ENCODE assay signal across 14 cellular contexts in the genomic region with DNA sequence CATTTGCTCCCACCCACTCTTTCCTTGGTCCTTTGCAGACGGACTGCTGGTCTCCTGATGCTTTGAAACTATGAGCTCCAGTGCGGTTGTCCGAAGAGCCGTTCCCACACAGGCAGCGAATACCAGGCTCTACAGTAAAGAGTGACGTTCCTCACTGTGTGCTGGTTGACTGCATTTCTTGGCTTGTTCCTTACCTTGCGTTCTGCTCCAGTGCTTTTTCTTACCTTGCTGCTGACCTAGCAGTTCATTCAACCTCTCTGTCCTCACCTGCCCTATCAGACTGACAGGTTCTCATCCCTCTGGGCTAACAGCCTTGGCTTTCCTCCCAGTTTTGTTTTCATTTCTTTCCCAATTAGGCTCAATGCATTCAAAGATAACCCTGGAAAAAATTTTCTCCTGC.
A peak's percentile ranks its signal among the peaks of the same experiment; 100 is the strongest.
DNase-seq lines count a peak whose midpoint lies in the region; ATAC-seq and TF ChIP-seq lines count a peak whose summit lies in the region.
"Had no signal": no experiment of that assay in that cellular context is flagged by ENCODE, and none has a peak within 500 bp of the region (broad histone marks: within the 10 kb centered on the region; RNA-seq: fewer than 3 reads in every experiment).

No MANE protein-coding gene starts in this region.

- ATAC-seq in left ventricle myocardium superior (peak; percentile 17), left cardiac atrium (no peak), esophagus mucosa (peak; percentile 100), WTC11 (no peak)
- ATAC-seq: PC-3 had no signal

- H3K4me2 ChIP-seq in neuronal stem cell (ENCODE audit: insufficient read depth, low read length, poor library complexity, severe bottlenecking) = no peak overlapping the region

- no peak overlapping the region for H2BK12ac ChIP-seq in neuronal stem cell (ENCODE audit: low read length)

- TF ChIP-seq CTCF in thyroid gland (IDR thresholded peaks at IDR 0.05) (no peak), WTC11 (IDR thresholded peaks at IDR 0.05) (no peak)

- H3K27me3 Mint-ChIP-seq in WTC11 (ENCODE audit: low read depth) = no peaks in the 10 kb centered on the region
- H3K27me3 Mint-ChIP-seq in activated naive CD4-positive, alpha-beta T cell treated with anti-CD3 and anti-CD28 coated beads, Interleukin-2, amount 10 ng/mL, durations not matched to agents 7 days and 5 days = peaks cover 12% of the 10 kb centered on the region

- no peak overlapping the region for H2BK15ac ChIP-seq in neuronal stem cell (ENCODE audit: low read length)

- no peak overlapping the region for H2BK5ac ChIP-seq in neuronal stem cell (ENCODE audit: low read length)

- H4K91ac ChIP-seq in neuronal stem cell (ENCODE audit: low read depth, low read length, poor library complexity) = no peak overlapping the region

- peaks cover 40 to 41% of the 10 kb centered on the region in 2 donors for H3K4me1 ChIP-seq in thyroid gland
- peaks cover 0 to 1% of the 10 kb centered on the region in 2 donors for H3K4me1 ChIP-seq in neuronal stem cell (ENCODE audit: control insufficient read depth in 2 of 2, insufficient read depth in 1 of 2, low read depth in 1 of 2, low read length in 2 of 2)

- H3K27ac ChIP-seq in thyroid gland = peak overlapping the region in 1 of 3 donors; percentile 27
- H3K27ac ChIP-seq in neuronal stem cell (replicated peaks; ENCODE audit: low read length) = no peak overlapping the region

- H3K79me1 ChIP-seq in neuronal stem cell (ENCODE audit: low read depth, low read length) = no peaks in the 10 kb centered on the region

- no peak overlapping the region for H2AK5ac ChIP-seq in neuronal stem cell (ENCODE audit: low read depth, low read length)

- CTCF ChIA-PET in WTC11 (lab: Charles Lee) = interaction anchor here (2.5 kb wide), 1 partner anchor 245 kb away, joined by 6 read pairs; no protein-coding TSS in a partner anchor
- CTCF ChIA-PET in activated naive CD4-positive, alpha-beta T cell treated with anti-CD3 and anti-CD28 coated beads, Interleukin-2, amount 10 ng/mL, durations not matched to agents 7 days and 5 days (lab: Charles Lee) = interaction anchor here (0.7 kb wide), 1 partner anchor 138 kb away, joined by 3 read pairs; no protein-coding TSS in a partner anchor

- DNase-seq in left ventricle myocardium superior (no peak), left cardiac atrium (no peak), NCI-H69 (lab: John Stamatoyannopoulos, UW) (peak; percentile 54), thyroid gland (peak; percentile 74 to 76), neuronal stem cell (ENCODE audit: low spot score) (no peak), WTC11 (ENCODE audit: low spot score) (no peak)
- DNase-seq in activated naive CD4-positive, alpha-beta T cell treated with anti-CD3 and anti-CD28 coated beads, Interleukin-2, amount 10 ng/mL, durations not matched to agents 7 days and 5 days = no peak
- DNase-seq: EL, Karpas-422, NCI-H2081 treated with DMSO at 0.1 percent for 48 hours, NCI-H446, NCI-H748 treated with DMSO at 0.1 percent for 48 hours, PC-3 had no signal

- H3K27ac Mint-ChIP-seq in WTC11 = no peak overlapping the region
- no peak overlapping the region for H3K27ac Mint-ChIP-seq in activated naive CD4-positive, alpha-beta T cell treated with anti-CD3 and anti-CD28 coated beads, Interleukin-2, amount 10 ng/mL, durations not matched to agents 7 days and 5 days

- H3K14ac ChIP-seq in neuronal stem cell (ENCODE audit: low read length) = no peak overlapping the region

- H3K27me3 ChIP-seq in thyroid gland = no peaks in the 10 kb centered on the region
- H3K27me3 ChIP-seq in neuronal stem cell (ENCODE audit: control insufficient read depth in 3 of 3, insufficient read depth in 3 of 3, low read depth in 1 of 3, low read length in 3 of 3) = no peaks in the 10 kb centered on the region

- no peak overlapping the region for H3K18ac ChIP-seq in neuronal stem cell (ENCODE audit: low read length)

- no peaks in the 10 kb centered on the region for H3K36me3 Mint-ChIP-seq in WTC11
- no peaks in the 10 kb centered on the region for H3K36me3 Mint-ChIP-seq in activated naive CD4-positive, alpha-beta T cell treated with anti-CD3 and anti-CD28 coated beads, Interleukin-2, amount 10 ng/mL, durations not matched to agents 7 days and 5 days

- no peak overlapping the region for H2BK120ac ChIP-seq in neuronal stem cell (ENCODE audit: low read depth, low read length)

- no peaks in the 10 kb centered on the region for H3K9me3 Mint-ChIP-seq in WTC11
- no peaks in the 10 kb centered on the region for H3K9me3 Mint-ChIP-seq in activated naive CD4-positive, alpha-beta T cell treated with anti-CD3 and anti-CD28 coated beads, Interleukin-2, amount 10 ng/mL, durations not matched to agents 7 days and 5 days

- 38 to 48% methylated on average over 7 of the region's 7 CpGs for WGBS in thyroid gland, 2 donors
- WGBS in neuronal stem cell (ENCODE audit: extremely low coverage in 2 of 2, insufficient read length in 2 of 2, insufficient replicate concordance in 1 of 2), 2 donors = no CpG with 5 or more reads among the region's 7 CpGs

- H2AFZ ChIP-seq in neuronal stem cell (ENCODE audit: low read length) = no peak overlapping the region

- H3K36me3 ChIP-seq in thyroid gland = no peaks in the 10 kb centered on the region
- H3K36me3 ChIP-seq in neuronal stem cell (replicated peaks in 1 of 2; ENCODE audit: control insufficient read depth in 2 of 2, insufficient read depth in 2 of 2, low read length in 2 of 2) = no peaks in the 10 kb centered on the region

- H3K9me3 ChIP-seq in thyroid gland (no peaks in the 10 kb centered on the region), neuronal stem cell (replicated peaks in 1 of 2; ENCODE audit: control insufficient read depth in 2 of 2, insufficient read depth in 1 of 2, low read depth in 1 of 2, low read length in 2 of 2) (no peaks in the 10 kb centered on the region)

- H3K4me3 ChIP-seq in thyroid gland (replicated peaks in 1 of 3) = no peak overlapping the region
- H3K4me3 ChIP-seq in neuronal stem cell (ENCODE audit: low read length in 2 of 2) = no peak overlapping the region

- H3K4ac ChIP-seq in neuronal stem cell (ENCODE audit: low read length) = no peak overlapping the region

- H3K9ac ChIP-seq in neuronal stem cell (ENCODE audit: low read depth, low read length, poor library complexity) = no peak overlapping the region

- H3K4me1 Mint-ChIP-seq in WTC11 = peaks cover 14% of the 10 kb centered on the region
- peaks cover 19% of the 10 kb centered on the region for H3K4me1 Mint-ChIP-seq in activated naive CD4-positive, alpha-beta T cell treated with anti-CD3 and anti-CD28 coated beads, Interleukin-2, amount 10 ng/mL, durations not matched to agents 7 days and 5 days

- H4K8ac ChIP-seq in neuronal stem cell (ENCODE audit: low read depth, low read length) = no peak overlapping the region

- TF ChIP-seq POLR2A in thyroid gland (IDR thresholded peaks at IDR 0.05) = peak in 1 of 2 donors; percentile 21

- no peak overlapping the region for H3K4me3 Mint-ChIP-seq in WTC11
- no peak overlapping the region for H3K4me3 Mint-ChIP-seq in activated naive CD4-positive, alpha-beta T cell treated with anti-CD3 and anti-CD28 coated beads, Interleukin-2, amount 10 ng/mL, durations not matched to agents 7 days and 5 days

- POLR2A ChIA-PET in WTC11 (lab: Charles Lee) = no interaction called here

- intact Hi-C loops in left ventricle myocardium superior (cut with micrococcal nuclease) = no loop called here
- intact Hi-C loops in left cardiac atrium (cut with DNase I) = no loop called here
- intact Hi-C loops in thyroid gland (cut with DNase I) = no loop called here

- H3K23ac ChIP-seq in neuronal stem cell (ENCODE audit: low read depth, low read length, poor library complexity) = no peak overlapping the region

TF ChIP-seq in WTC11, 78 proteins besides CTCF, POLR2A, EP300 and RAD21 (continues in another document):
- TF ChIP-seq, protein P1, sequence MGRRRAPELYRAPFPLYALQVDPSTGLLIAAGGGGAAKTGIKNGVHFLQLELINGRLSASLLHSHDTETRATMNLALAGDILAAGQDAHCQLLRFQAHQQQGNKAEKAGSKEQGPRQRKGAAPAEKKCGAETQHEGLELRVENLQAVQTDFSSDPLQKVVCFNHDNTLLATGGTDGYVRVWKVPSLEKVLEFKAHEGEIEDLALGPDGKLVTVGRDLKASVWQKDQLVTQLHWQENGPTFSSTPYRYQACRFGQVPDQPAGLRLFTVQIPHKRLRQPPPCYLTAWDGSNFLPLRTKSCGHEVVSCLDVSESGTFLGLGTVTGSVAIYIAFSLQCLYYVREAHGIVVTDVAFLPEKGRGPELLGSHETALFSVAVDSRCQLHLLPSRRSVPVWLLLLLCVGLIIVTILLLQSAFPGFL (CRISPR knock-in tag; IDR thresholded peaks at IDR 0.05; ENCODE audit: borderline replicate concordance) = no peak
- TF ChIP-seq ELF4 (CRISPR knock-in tag; IDR thresholded peaks at IDR 0.05; ENCODE audit: low read depth) = no peak
- TF ChIP-seq, protein P2, sequence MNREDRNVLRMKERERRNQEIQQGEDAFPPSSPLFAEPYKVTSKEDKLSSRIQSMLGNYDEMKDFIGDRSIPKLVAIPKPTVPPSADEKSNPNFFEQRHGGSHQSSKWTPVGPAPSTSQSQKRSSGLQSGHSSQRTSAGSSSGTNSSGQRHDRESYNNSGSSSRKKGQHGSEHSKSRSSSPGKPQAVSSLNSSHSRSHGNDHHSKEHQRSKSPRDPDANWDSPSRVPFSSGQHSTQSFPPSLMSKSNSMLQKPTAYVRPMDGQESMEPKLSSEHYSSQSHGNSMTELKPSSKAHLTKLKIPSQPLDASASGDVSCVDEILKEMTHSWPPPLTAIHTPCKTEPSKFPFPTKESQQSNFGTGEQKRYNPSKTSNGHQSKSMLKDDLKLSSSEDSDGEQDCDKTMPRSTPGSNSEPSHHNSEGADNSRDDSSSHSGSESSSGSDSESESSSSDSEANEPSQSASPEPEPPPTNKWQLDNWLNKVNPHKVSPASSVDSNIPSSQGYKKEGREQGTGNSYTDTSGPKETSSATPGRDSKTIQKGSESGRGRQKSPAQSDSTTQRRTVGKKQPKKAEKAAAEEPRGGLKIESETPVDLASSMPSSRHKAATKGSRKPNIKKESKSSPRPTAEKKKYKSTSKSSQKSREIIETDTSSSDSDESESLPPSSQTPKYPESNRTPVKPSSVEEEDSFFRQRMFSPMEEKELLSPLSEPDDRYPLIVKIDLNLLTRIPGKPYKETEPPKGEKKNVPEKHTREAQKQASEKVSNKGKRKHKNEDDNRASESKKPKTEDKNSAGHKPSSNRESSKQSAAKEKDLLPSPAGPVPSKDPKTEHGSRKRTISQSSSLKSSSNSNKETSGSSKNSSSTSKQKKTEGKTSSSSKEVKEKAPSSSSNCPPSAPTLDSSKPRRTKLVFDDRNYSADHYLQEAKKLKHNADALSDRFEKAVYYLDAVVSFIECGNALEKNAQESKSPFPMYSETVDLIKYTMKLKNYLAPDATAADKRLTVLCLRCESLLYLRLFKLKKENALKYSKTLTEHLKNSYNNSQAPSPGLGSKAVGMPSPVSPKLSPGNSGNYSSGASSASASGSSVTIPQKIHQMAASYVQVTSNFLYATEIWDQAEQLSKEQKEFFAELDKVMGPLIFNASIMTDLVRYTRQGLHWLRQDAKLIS (CRISPR knock-in tag; IDR thresholded peaks at IDR 0.05; ENCODE audit: borderline replicate concordance) = no peak
- no peak for TF ChIP-seq FOXP1 (CRISPR knock-in tag; IDR thresholded peaks at IDR 0.05; ENCODE audit: borderline replicate concordance)

Comparison
In these comparisons a context has a peak if more than half of its experiments do, and no peak if none do; other contexts are left out.
1. ATAC-seq: peak in left ventricle myocardium superior (single experiment) and esophagus mucosa (single experiment); none in left cardiac atrium (0 of 2) and WTC11 (single experiment).
2. DNase-seq: peak in NCI-H69 (single experiment) and thyroid gland (2 of 2); none in left ventricle myocardium superior (single experiment), left cardiac atrium (single experiment), neuronal stem cell (single experiment), WTC11 (single experiment) and activated naive CD4-positive, alpha-beta T cell treated with anti-CD3 and anti-CD28 coated beads, Interleukin-2, amount 10 ng/mL, durations not matched to agents 7 days and 5 days (single experiment).